21 cellular contexts compared by ENCODE assay signal in the genomic region with DNA sequence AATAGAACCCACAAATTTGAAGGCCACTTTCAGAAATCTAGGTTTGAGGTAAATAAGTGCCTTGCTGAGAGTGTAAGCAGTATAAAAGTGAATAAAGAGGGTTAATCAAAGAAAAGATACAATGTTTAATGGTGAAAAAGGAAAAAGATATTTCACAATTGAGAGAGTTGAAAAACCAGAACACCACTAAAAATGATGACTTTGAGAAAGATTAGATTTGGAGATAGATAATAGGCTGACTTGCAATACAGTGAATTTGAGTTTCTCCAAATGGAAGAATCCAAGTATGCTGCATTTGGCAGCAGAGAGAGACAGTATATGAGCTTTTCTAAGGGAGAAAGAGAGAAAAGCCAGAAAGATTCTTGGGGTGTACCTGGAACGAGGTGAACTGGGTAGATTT. TPM values are rescaled to one million over a fixed set of nuclear protein-coding genes. Genes with fewer than 3 reads are reported as not detected.
DNase-seq lines count a peak whose midpoint lies in the region; ATAC-seq, FAIRE-seq and TF ChIP-seq lines count a peak whose summit lies in the region.
"Had no signal": no experiment of that assay in that cellular context is flagged by ENCODE, and none has a peak within 500 bp of the region (broad histone marks: within the 10 kb centered on the region; RNA-seq: fewer than 3 reads in every experiment).

No MANE protein-coding gene starts in this region.

- H3K9me1 ChIP-seq in endothelial cell of umbilical vein (replicated peaks; ENCODE audit: control insufficient read depth, extremely low read depth, insufficient read depth, low read length), result no peaks in the 10 kb centered on the region

- H3K36me3 ChIP-seq in OCI-LY7 (ENCODE audit: insufficient read depth, low read length) (peaks cover 63% of the 10 kb centered on the region), endothelial cell of umbilical vein (ENCODE audit: control insufficient read depth in 2 of 2, extremely low read depth in 1 of 2, insufficient read depth in 2 of 2, low read length in 2 of 2) (peaks cover 5 to 14% of the 10 kb centered on the region in 2 experiments)

- peaks cover 42% of the 10 kb centered on the region for H3K4me1 ChIP-seq in OCI-LY7 (ENCODE audit: insufficient read depth, low read length, poor library complexity, severe bottlenecking)
- peaks cover 11% of the 10 kb centered on the region for H3K4me1 ChIP-seq in endothelial cell of umbilical vein (ENCODE audit: control insufficient read depth, extremely low read depth, insufficient read depth, low read length)

- H2AFZ ChIP-seq in OCI-LY7 (ENCODE audit: low read length), result no peak overlapping the region
- no peak overlapping the region for H2AFZ ChIP-seq in endothelial cell of umbilical vein (ENCODE audit: low read depth, low read length)

- H3K9me2 ChIP-seq in OCI-LY7 (ENCODE audit: insufficient read depth, low read length), result no peaks in the 10 kb centered on the region

- no peak overlapping the region for H3K27ac ChIP-seq in OCI-LY7 (ENCODE audit: low read depth, low read length, poor library complexity, severe bottlenecking)
- no peak overlapping the region for H3K27ac ChIP-seq in endothelial cell of umbilical vein (ENCODE audit: insufficient read depth, low read depth, low read length)
- H3K27ac ChIP-seq: vagina had no signal

- no peak overlapping the region for H3K4me3 ChIP-seq in OCI-LY7 (ENCODE audit: low read depth, low read length, poor library complexity, severe bottlenecking)
- no peak overlapping the region for H3K4me3 ChIP-seq in endothelial cell of umbilical vein (replicated peaks in 1 of 3; ENCODE audit: insufficient read depth in 1 of 3, low read depth in 1 of 3, low read length in 3 of 3)
- H3K4me3 ChIP-seq: vagina had no signal

- intact Hi-C loops in OCI-LY7 (cut with micrococcal nuclease; ENCODE audit: unreplicated experiment), result no loop called here
- intact Hi-C loops in endothelial cell of umbilical vein (cut with micrococcal nuclease), result loop anchor here (5.0 kb wide), 1 partner anchor 527 kb away; the partner anchor contains the start of gene DIABLO

- no TSS peak for BruUV-seq in OCI-LY7 (replicated peaks; lab: Mats Ljungman, UMichigan)
- BruUV-seq in endothelial cell of umbilical vein (replicated peaks; lab: Mats Ljungman, UMichigan), result no TSS peak

- CTCF ChIA-PET in OCI-LY7 (lab: Charles Lee; ENCODE audit: unreplicated experiment), result no interaction called here
- CTCF ChIA-PET in endothelial cell of umbilical vein (lab: Charles Lee), result interaction anchor here (0.9 kb wide), 1 partner anchor 117 kb away, joined by 3 read pairs; no protein-coding TSS in a partner anchor

- peak overlapping the region; percentile 96 for H3K27ac Mint-ChIP-seq in activated naive CD4-positive, alpha-beta T cell treated with anti-CD3 and anti-CD28 coated beads, Interleukin-2, amount 50 U/mL, for 24 hours
- H3K27ac Mint-ChIP-seq in stimulated activated naive B cell treated with anti-CD40 and anti-IgM and Interleukin-4, amounts not matched to agents 10 μg/mL and 1 μg/mL and 100 μg/mL, for 72 hours, result peak overlapping the region; percentile 76
- H3K27ac Mint-ChIP-seq: activated B cell treated with CpG ODN at 0.5 μM for 24 hours had no signal

- POLR2A ChIA-PET in OCI-LY7 (lab: Charles Lee) (no interaction called here), endothelial cell of umbilical vein (lab: Charles Lee) (no interaction called here)

- H3K9me3 Mint-ChIP-seq in activated naive CD4-positive, alpha-beta T cell treated with anti-CD3 and anti-CD28 coated beads, Interleukin-2, amount 50 U/mL, for 24 hours, result no peaks in the 10 kb centered on the region
- H3K9me3 Mint-ChIP-seq in stimulated activated naive B cell treated with anti-CD40 and anti-IgM and Interleukin-4, amounts not matched to agents 10 μg/mL and 1 μg/mL and 100 μg/mL, for 72 hours, result no peaks in the 10 kb centered on the region
- H3K9me3 Mint-ChIP-seq: activated B cell treated with CpG ODN at 0.5 μM for 24 hours; naive thymus-derived CD8-positive, alpha-beta T cell; T-helper 1 cell treated with Interleukin-12 subunit alpha and Interleukin-12 subunit beta and Interleukin-4 antibody, amounts not matched to agents 30 μg/mL and 1 μg/mL, for 36 hours had no signal

- H3K9ac ChIP-seq in endothelial cell of umbilical vein (replicated peaks; ENCODE audit: extremely low read depth, insufficient read depth, low read length), result peak overlapping the region; percentile 26

- peaks cover 61% of the 10 kb centered on the region for H3K4me1 Mint-ChIP-seq in activated naive CD4-positive, alpha-beta T cell treated with anti-CD3 and anti-CD28 coated beads, Interleukin-2, amount 50 U/mL, for 24 hours
- H3K4me1 Mint-ChIP-seq in stimulated activated naive B cell treated with anti-CD40 and anti-IgM and Interleukin-4, amounts not matched to agents 10 μg/mL and 1 μg/mL and 100 μg/mL, for 72 hours, result peaks cover 39 to 63% of the 10 kb centered on the region in 2 donors

- peaks cover 22% of the 10 kb centered on the region for H3K36me3 Mint-ChIP-seq in activated naive CD4-positive, alpha-beta T cell treated with anti-CD3 and anti-CD28 coated beads, Interleukin-2, amount 50 U/mL, for 24 hours
- peaks cover 41 to 44% of the 10 kb centered on the region in 2 donors for H3K36me3 Mint-ChIP-seq in stimulated activated naive B cell treated with anti-CD40 and anti-IgM and Interleukin-4, amounts not matched to agents 10 μg/mL and 1 μg/mL and 100 μg/mL, for 72 hours

- H3K27me3 Mint-ChIP-seq in activated naive CD4-positive, alpha-beta T cell treated with anti-CD3 and anti-CD28 coated beads, Interleukin-2, amount 50 U/mL, for 24 hours, result no peaks in the 10 kb centered on the region
- H3K27me3 Mint-ChIP-seq in stimulated activated naive B cell treated with anti-CD40 and anti-IgM and Interleukin-4, amounts not matched to agents 10 μg/mL and 1 μg/mL and 100 μg/mL, for 72 hours, result no peaks in the 10 kb centered on the region
- H3K27me3 Mint-ChIP-seq: activated B cell treated with CpG ODN at 0.5 μM for 24 hours; naive thymus-derived CD8-positive, alpha-beta T cell had no signal

- H3K4me2 ChIP-seq in OCI-LY7 (ENCODE audit: low read length) (peak overlapping the region; percentile 96), endothelial cell of umbilical vein (ENCODE audit: insufficient read depth, low read length) (no peak overlapping the region)

- peaks cover 11% of the 10 kb centered on the region; the same call in 1 of the 2 replicates for H4K20me1 ChIP-seq in OCI-LY7 (ENCODE audit: insufficient read depth, low read length)
- no peaks in the 10 kb centered on the region for H4K20me1 ChIP-seq in endothelial cell of umbilical vein (replicated peaks; ENCODE audit: control insufficient read depth, extremely low read depth, insufficient read depth, low read length)

- peak overlapping the region; percentile 90 for H3K4me3 Mint-ChIP-seq in activated naive CD4-positive, alpha-beta T cell treated with anti-CD3 and anti-CD28 coated beads, Interleukin-2, amount 50 U/mL, for 24 hours
- H3K4me3 Mint-ChIP-seq in stimulated activated naive B cell treated with anti-CD40 and anti-IgM and Interleukin-4, amounts not matched to agents 10 μg/mL and 1 μg/mL and 100 μg/mL, for 72 hours, result no peak overlapping the region

- no peaks in the 10 kb centered on the region for H3K27me3 ChIP-seq in endothelial cell of umbilical vein (ENCODE audit: control insufficient read depth in 2 of 2, insufficient read depth in 2 of 2, low read length in 2 of 2)
- H3K27me3 ChIP-seq: vagina had no signal

- DNase-seq in activated naive CD4-positive, alpha-beta T cell treated with Interleukin-2 at 50 U/mL for 16 hours, result no peak
- DNase-seq in OCI-LY7 (ENCODE audit: low spot score) (no peak), endothelial cell of umbilical vein (ENCODE audit: low read depth, low spot score) (no peak), NCI-H774 (lab: John Stamatoyannopoulos, UW) (no peak), SHP77 treated with DMSO at 0.1 percent for 48 hours (lab: John Stamatoyannopoulos, UW) (no peak), NCI-H446 (lab: John Stamatoyannopoulos, UW) (no peak)
- DNase-seq in stimulated activated naive B cell treated with anti-CD40 and anti-IgM and Interleukin-4, amounts not matched to agents 10 μg/mL and 1 μg/mL and 100 μg/mL, for 72 hours, result no peak
- DNase-seq: activated B cell treated with CpG ODN at 0.5 μM for 24 hours; activated CD8-positive, alpha-beta memory T cell treated with anti-CD3 and anti-CD28 coated beads, Interleukin-2, amount 50 U/mL, for 4 hours; caudate nucleus; effector memory CD4-positive, alpha-beta T cell; islet precursor cell; mammary epithelial cell; naive thymus-derived CD8-positive, alpha-beta T cell; NCI-H1694 treated with DMSO at 0.1 percent for 48 hours; SHP77; stimulated activated CD4-positive, alpha-beta T cell treated with anti-CD3 and anti-CD28 coated beads, Interleukin-15, amount 100 ng/mL, for 24 hours had no signal

- no peak for ATAC-seq in stimulated activated naive B cell treated with anti-CD40 and anti-IgM and Interleukin-4, amounts not matched to agents 10 μg/mL and 1 μg/mL and 100 μg/mL, for 72 hours (replicated peaks)
- ATAC-seq: naive thymus-derived CD8-positive, alpha-beta T cell had no signal

- no peaks in the 10 kb centered on the region; the same call in 1 of the 2 replicates for H3K9me3 ChIP-seq in OCI-LY7 (ENCODE audit: low read length)
- no peaks in the 10 kb centered on the region for H3K9me3 ChIP-seq in endothelial cell of umbilical vein (replicated peaks; ENCODE audit: control insufficient read depth, insufficient read depth, low read length)
- H3K9me3 ChIP-seq: vagina had no signal

- TF ChIP-seq CTCF in OCI-LY7 (conservative IDR thresholded peaks at IDR 0.05; ENCODE audit: low read length) (no peak), endothelial cell of umbilical vein (IDR thresholded peaks at IDR 0.05; ENCODE audit: extremely low read depth in 1 of 2, insufficient read depth in 1 of 2, low read depth in 1 of 2, low read length in 2 of 2) (no peak)

- no peak for FAIRE-seq in endothelial cell of umbilical vein (lab: Jason Lieb, UNC)

- no peak for TF ChIP-seq POLR2A in endothelial cell of umbilical vein (IDR thresholded peaks at IDR 0.05; ENCODE audit: low read depth, low read length)

- H3K79me2 ChIP-seq in OCI-LY7 (ENCODE audit: insufficient read depth, low read depth, low read length), result peaks cover 63% of the 10 kb centered on the region
- peaks cover 35% of the 10 kb centered on the region for H3K79me2 ChIP-seq in endothelial cell of umbilical vein (ENCODE audit: control insufficient read depth, insufficient read depth, low read length)

- dilution Hi-C loops in endothelial cell of umbilical vein (cut with MboI; ENCODE audit: extremely low pct_ligation_motif_present, low sequenced_read_pairs), result no loop called here

RNA-seq across cellular contexts. Expression of gene DENR, which starts 2.2 kb away (rescaled TPM):
- 42.4 and 51.4 TPM in 2 replicates for total RNA-seq in OCI-LY7 (2014; rRNA removed; shearing (Covaris generic))
- 77.4 and 81.8 TPM in 2 replicates for total RNA-seq in OCI-LY7 (2022)
- total RNA-seq in endothelial cell of umbilical vein, result 66.5 and 70.3 TPM in 2 replicates
- 20.3 and 25.8 TPM in 2 replicates for polyA plus RNA-seq in endothelial cell of umbilical vein
- polyA plus RNA-seq in endothelial cell of umbilical vein (2011; cell fraction: cytosol; rRNA removed), result 25.4 and 27.2 TPM in 2 replicates
- polyA plus RNA-seq in endothelial cell of umbilical vein (2011; cell fraction: nucleus; rRNA removed), result 19.6 and 28.4 TPM in 2 replicates
- 47.4 and 66.3 TPM in 2 replicates for polyA plus RNA-seq in endothelial cell of umbilical vein (2012)
- 19.9 and 25.6 TPM in 2 replicates for polyA minus RNA-seq in endothelial cell of umbilical vein
- 16.8 TPM for polyA minus RNA-seq in endothelial cell of umbilical vein (2011; cell fraction: cytosol; rRNA and poly(A)+ RNA removed)
- 13.8 and 16.6 TPM in 2 replicates for polyA minus RNA-seq in endothelial cell of umbilical vein (2011; cell fraction: nucleus; rRNA and poly(A)+ RNA removed)

RNA-seq across cellular contexts. Expression of gene CCDC62, which starts 19.6 kb away (rescaled TPM):
- 1.6 and 1.8 TPM in 2 replicates for total RNA-seq in OCI-LY7 (2014; rRNA removed; shearing (Covaris generic))
- total RNA-seq in OCI-LY7 (2022) (1.2 and 1.5 TPM in 2 replicates), endothelial cell of umbilical vein (0.32 and 0.40 TPM in 2 replicates)
- polyA plus RNA-seq in endothelial cell of umbilical vein, result 0.05 and 0.14 TPM in 2 replicates
- 0.12 and 0.17 TPM in 2 replicates for polyA plus RNA-seq in endothelial cell of umbilical vein (2011; cell fraction: cytosol; rRNA removed)
- 0.47 and 0.78 TPM in 2 replicates for polyA plus RNA-seq in endothelial cell of umbilical vein (2011; cell fraction: nucleus; rRNA removed)
- polyA plus RNA-seq in endothelial cell of umbilical vein (2012), result 0.24 and 0.31 TPM in 2 replicates
- polyA minus RNA-seq in endothelial cell of umbilical vein, result 0.11 TPM in 1 of 2 replicates, not detected in the other
- polyA minus RNA-seq in endothelial cell of umbilical vein (2011; cell fraction: cytosol; rRNA and poly(A)+ RNA removed), result 1.1 TPM
- 0.48 and 0.58 TPM in 2 replicates for polyA minus RNA-seq in endothelial cell of umbilical vein (2011; cell fraction: nucleus; rRNA and poly(A)+ RNA removed)

RNA-seq across cellular contexts. Expression of gene HCAR1, which starts 24.1 kb away (rescaled TPM):
- total RNA-seq in OCI-LY7 (2014; rRNA removed; shearing (Covaris generic)), result 0.06 TPM in 1 of 2 replicates, not detected in the other
- total RNA-seq in OCI-LY7 (2022) (0.07 TPM in 1 of 2 replicates, not detected in the other), endothelial cell of umbilical vein (not detected in 2 replicates)
- 0.02 and 0.04 TPM in 2 replicates for polyA plus RNA-seq in endothelial cell of umbilical vein
- polyA plus RNA-seq in endothelial cell of umbilical vein (2011; cell fraction: cytosol; rRNA removed), result 0.01 TPM in 2 replicates
- polyA plus RNA-seq in endothelial cell of umbilical vein (2011; cell fraction: nucleus; rRNA removed), result not detected in 2 replicates
- polyA plus RNA-seq in endothelial cell of umbilical vein (2012), result not detected in 2 replicates
- 0.10 TPM in 1 of 2 replicates, not detected in the other for polyA minus RNA-seq in endothelial cell of umbilical vein
- not detected for polyA minus RNA-seq in endothelial cell of umbilical vein (2011; cell fraction: cytosol; rRNA and poly(A)+ RNA removed)
- polyA minus RNA-seq in endothelial cell of umbilical vein (2011; cell fraction: nucleus; rRNA and poly(A)+ RNA removed), result not detected in 2 replicates
- total RNA-seq: activated B cell treated with CpG ODN at 0.5 μM for 24 hours; M059J; naive thymus-derived CD8-positive, alpha-beta T cell had no signal
- polyA plus RNA-seq: naive thymus-derived CD8-positive, alpha-beta T cell had no signal

RNA-seq across cellular contexts. Expression of gene HCAR3, which starts 38.2 kb away (rescaled TPM):
- total RNA-seq in OCI-LY7 (2014; rRNA removed; shearing (Covaris generic)), result not detected in 2 replicates
- total RNA-seq in OCI-LY7 (2022) (not detected in 2 replicates), endothelial cell of umbilical vein (not detected in 2 replicates)
- polyA plus RNA-seq in endothelial cell of umbilical vein, result 0.05 and 0.06 TPM in 2 replicates
- polyA plus RNA-seq in endothelial cell of umbilical vein (2011; cell fraction: cytosol; rRNA removed), result 0.03 TPM in 1 of 2 replicates, not detected in the other
- polyA plus RNA-seq in endothelial cell of umbilical vein (2011; cell fraction: nucleus; rRNA removed), result not detected in 2 replicates
- polyA plus RNA-seq in endothelial cell of umbilical vein (2012), result not detected in 2 replicates
- polyA minus RNA-seq in endothelial cell of umbilical vein, result 0.19 TPM in 1 of 2 replicates, not detected in the other
- polyA minus RNA-seq in endothelial cell of umbilical vein (2011; cell fraction: cytosol; rRNA and poly(A)+ RNA removed), result not detected
- polyA minus RNA-seq in endothelial cell of umbilical vein (2011; cell fraction: nucleus; rRNA and poly(A)+ RNA removed), result 0.19 TPM in 1 of 2 replicates, not detected in the other
- total RNA-seq: activated B cell treated with CpG ODN at 0.5 μM for 24 hours; M059J; naive thymus-derived CD8-positive, alpha-beta T cell had no signal
- polyA plus RNA-seq: naive thymus-derived CD8-positive, alpha-beta T cell had no signal

RNA-seq across cellular contexts. Expression of gene HCAR2, which starts 51.6 kb away (rescaled TPM):
- not detected in 2 replicates for total RNA-seq in OCI-LY7 (2014; rRNA removed; shearing (Covaris generic))
- total RNA-seq in OCI-LY7 (2022) (not detected in 2 replicates), endothelial cell of umbilical vein (not detected in 2 replicates)
- polyA plus RNA-seq in endothelial cell of umbilical vein, result not detected in 2 replicates
- not detected in 2 replicates for polyA plus RNA-seq in endothelial cell of umbilical vein (2011; cell fraction: cytosol; rRNA removed)
- not detected in 2 replicates for polyA plus RNA-seq in endothelial cell of umbilical vein (2011; cell fraction: nucleus; rRNA removed)
- polyA plus RNA-seq in endothelial cell of umbilical vein (2012), result not detected in 2 replicates
- polyA minus RNA-seq in endothelial cell of umbilical vein, result not detected in 2 replicates
- polyA minus RNA-seq in endothelial cell of umbilical vein (2011; cell fraction: cytosol; rRNA and poly(A)+ RNA removed), result not detected
- not detected in 2 replicates for polyA minus RNA-seq in endothelial cell of umbilical vein (2011; cell fraction: nucleus; rRNA and poly(A)+ RNA removed)
- total RNA-seq: activated B cell treated with CpG ODN at 0.5 μM for 24 hours; M059J; naive thymus-derived CD8-positive, alpha-beta T cell had no signal
- polyA plus RNA-seq: naive thymus-derived CD8-positive, alpha-beta T cell had no signal
